9 cellular contexts compared by ENCODE assay signal in genomic region chr15:41423979-41424659, GRCh38. TPM values are rescaled to one million over a fixed set of nuclear protein-coding genes. Genes with fewer than 3 reads are reported as not detected.
A peak's percentile ranks its signal among the peaks of the same experiment; 100 is the strongest.
DNase-seq lines count a peak whose midpoint lies in the region; ATAC-seq, FAIRE-seq and TF ChIP-seq lines count a peak whose summit lies in the region.
"Had no signal": no experiment of that assay in that cellular context is flagged by ENCODE, and none has a peak within 500 bp of the region (broad histone marks: within the 10 kb centered on the region; RNA-seq: fewer than 3 reads in every experiment).

No MANE protein-coding gene starts in this region.

- 92 to 93% methylated on average over 7 of the region's 7 CpGs for WGBS in upper lobe of left lung, 2 donors
- WGBS in mesendoderm (ENCODE audit: extremely low coverage, insufficient coverage, low lambda C conversion rate), result no CpG with 5 or more reads among the region's 7 CpGs

- DNase-seq in GM12892 (ENCODE audit: insufficient read length) (peak; percentile 31), upper lobe of left lung (no peak), neural progenitor cell (ENCODE audit: low spot score) (no peak), mesendoderm (no peak)
- DNase-seq in activated CD8-positive, alpha-beta T cell treated with anti-CD3 and anti-CD28 coated beads for 36 hours, result no peak
- DNase-seq: cortex of kidney had no signal

- H3K9me3 Mint-ChIP-seq in activated CD8-positive, alpha-beta T cell treated with anti-CD3 and anti-CD28 coated beads for 36 hours, result no peaks in the 10 kb centered on the region
- peaks cover 2% of the 10 kb centered on the region for H3K9me3 Mint-ChIP-seq in neural progenitor cell

- no peak overlapping the region for H4K8ac ChIP-seq in mesendoderm (ENCODE audit: low read depth, low read length)

- H3K4me2 ChIP-seq in neural progenitor cell (no peak overlapping the region), mesendoderm (ENCODE audit: low read length) (no peak overlapping the region)

- H2BK15ac ChIP-seq in mesendoderm (replicated peaks; ENCODE audit: low read depth), result no peak overlapping the region

- H3K4me3 Mint-ChIP-seq in activated CD8-positive, alpha-beta T cell treated with anti-CD3 and anti-CD28 coated beads for 36 hours, result peak overlapping the region; percentile 1
- no peak overlapping the region for H3K4me3 Mint-ChIP-seq in neural progenitor cell

- no peak overlapping the region for H3K56ac ChIP-seq in mesendoderm (ENCODE audit: low read length)

- peaks cover 0 to 20% (median 0%) of the 10 kb centered on the region in 4 donors for H3K4me1 ChIP-seq in upper lobe of left lung
- H3K4me1 ChIP-seq in neural progenitor cell, result no peaks in the 10 kb centered on the region
- no peaks in the 10 kb centered on the region for H3K4me1 ChIP-seq in mesendoderm (ENCODE audit: control insufficient read depth, low read depth, low read length)

- H3K23ac ChIP-seq in mesendoderm (ENCODE audit: low read length), result no peak overlapping the region

- H3K4me3 ChIP-seq in upper lobe of left lung (no peak overlapping the region), neural progenitor cell (no peak overlapping the region), mesendoderm (ENCODE audit: low read length) (no peak overlapping the region)

- peaks cover 2% of the 10 kb centered on the region for H3K36me3 Mint-ChIP-seq in activated CD8-positive, alpha-beta T cell treated with anti-CD3 and anti-CD28 coated beads for 36 hours (ENCODE audit: low read depth)
- peaks cover 16% of the 10 kb centered on the region for H3K36me3 Mint-ChIP-seq in neural progenitor cell

- H4K5ac ChIP-seq in mesendoderm (ENCODE audit: low read length), result no peak overlapping the region

- H3K27ac ChIP-seq in upper lobe of left lung (no peak overlapping the region), neural progenitor cell (no peak overlapping the region), mesendoderm (ENCODE audit: low read depth, low read length) (no peak overlapping the region)

- peaks cover 96% of the 10 kb centered on the region for H3K79me2 ChIP-seq in neural progenitor cell (ENCODE audit: low read depth)
- H3K79me2 ChIP-seq in mesendoderm (ENCODE audit: control insufficient read depth, insufficient read depth, low read length), result peaks cover 38% of the 10 kb centered on the region

- no peak for TF ChIP-seq CTCF in activated CD8-positive, alpha-beta T cell treated with anti-CD3 and anti-CD28 coated beads for 36 hours (IDR thresholded peaks at IDR 0.05)
- no peak for TF ChIP-seq CTCF in upper lobe of left lung (IDR thresholded peaks at IDR 0.05)
- no peak for TF ChIP-seq CTCF in neural progenitor cell (IDR thresholded peaks at IDR 0.05)

- intact Hi-C loops in activated CD8-positive, alpha-beta T cell treated with anti-CD3 and anti-CD28 coated beads for 36 hours (cut with micrococcal nuclease), result no loop called here

- H3K9me3 ChIP-seq in upper lobe of left lung, result no peaks in the 10 kb centered on the region
- no peaks in the 10 kb centered on the region for H3K9me3 ChIP-seq in neural progenitor cell (ENCODE audit: low read depth)

- no peak overlapping the region for H2AK5ac ChIP-seq in mesendoderm (ENCODE audit: low read length)

- H3K9ac ChIP-seq in neural progenitor cell (no peak overlapping the region), mesendoderm (ENCODE audit: low read length) (no peak overlapping the region)

- H3K27me3 Mint-ChIP-seq in activated CD8-positive, alpha-beta T cell treated with anti-CD3 and anti-CD28 coated beads for 36 hours, result no peaks in the 10 kb centered on the region
- H3K27me3 Mint-ChIP-seq in neural progenitor cell (ENCODE audit: insufficient read depth, low read depth), result peaks cover 2% of the 10 kb centered on the region

- FAIRE-seq in GM12892 (lab: Jason Lieb, UNC), result peak; percentile 90

- TF ChIP-seq POLR2A in GM12892 (IDR thresholded peaks at IDR 0.05; ENCODE audit: low read depth, low read length), result no peak
- TF ChIP-seq POLR2A in upper lobe of left lung (IDR thresholded peaks at IDR 0.05), result no peak

- H3K79me1 ChIP-seq in mesendoderm (ENCODE audit: low read length), result peaks cover 13% of the 10 kb centered on the region

- CTCF ChIA-PET in activated CD8-positive, alpha-beta T cell treated with anti-CD3 and anti-CD28 coated beads for 36 hours (lab: Charles Lee), result no interaction called here

- no peak overlapping the region for H3K4ac ChIP-seq in mesendoderm (ENCODE audit: low read depth, low read length)

- TF ChIP-seq EP300 in upper lobe of left lung (IDR thresholded peaks at IDR 0.05), result no peak

- peak overlapping the region; percentile 67 for H3K27ac Mint-ChIP-seq in activated CD8-positive, alpha-beta T cell treated with anti-CD3 and anti-CD28 coated beads for 36 hours
- no peak overlapping the region for H3K27ac Mint-ChIP-seq in neural progenitor cell

- H3K4me1 Mint-ChIP-seq in activated CD8-positive, alpha-beta T cell treated with anti-CD3 and anti-CD28 coated beads for 36 hours (ENCODE audit: low read depth), result peaks cover 26% of the 10 kb centered on the region
- H3K4me1 Mint-ChIP-seq in neural progenitor cell, result peaks cover 3% of the 10 kb centered on the region

- no peaks in the 10 kb centered on the region for H3K36me3 ChIP-seq in upper lobe of left lung
- no peaks in the 10 kb centered on the region for H3K36me3 ChIP-seq in neural progenitor cell
- H3K36me3 ChIP-seq in mesendoderm (ENCODE audit: control insufficient read depth, insufficient read depth, low read length), result no peaks in the 10 kb centered on the region

- ATAC-seq in GM19395 (IDR thresholded peaks at IDR 0.05; ENCODE audit: unreplicated experiment), result peak; percentile 89
- peak; percentile 85 for ATAC-seq in HG03066 (IDR thresholded peaks at IDR 0.05; ENCODE audit: low read depth, unreplicated experiment)
- peak; percentile 89 for ATAC-seq in activated CD8-positive, alpha-beta T cell treated with anti-CD3 and anti-CD28 coated beads for 36 hours
- no peak for ATAC-seq in upper lobe of left lung (ENCODE audit: low FRiP score in 2 of 2)
- no peak for ATAC-seq in HG03439 (IDR thresholded peaks at IDR 0.05; ENCODE audit: unreplicated experiment)

- H3K18ac ChIP-seq in mesendoderm (ENCODE audit: low read length), result no peak overlapping the region

- H3K27me3 ChIP-seq in upper lobe of left lung (no peaks in the 10 kb centered on the region), neural progenitor cell (no peaks in the 10 kb centered on the region), mesendoderm (ENCODE audit: insufficient read depth, low read length, poor library complexity) (no peaks in the 10 kb centered on the region)

- H2BK120ac ChIP-seq in mesendoderm (ENCODE audit: low read depth, low read length), result no peak overlapping the region

- peaks cover 69% of the 10 kb centered on the region for H4K20me1 ChIP-seq in neural progenitor cell (ENCODE audit: low read depth)

- H3F3A ChIP-seq in neural progenitor cell (ENCODE audit: low read depth), result no peaks in the 10 kb centered on the region

- POLR2A ChIA-PET in activated CD8-positive, alpha-beta T cell treated with anti-CD3 and anti-CD28 coated beads for 36 hours (lab: Charles Lee), result no interaction called here

- H2BK5ac ChIP-seq in mesendoderm (ENCODE audit: low read length), result no peak overlapping the region

- no peak overlapping the region for H2AFZ ChIP-seq in neural progenitor cell (replicated peaks)

RNA-seq across cellular contexts. Expression of gene RTF1, which starts 7.2 kb away (rescaled TPM):
- polyA plus RNA-seq in GM12892 (2012; ENCODE audit: missing spikeins), result 28.6 TPM
- 10 to 100 TPM; 26.8 to 30.0 TPM for total RNA-seq in activated CD8-positive, alpha-beta T cell treated with anti-CD3 and anti-CD28 coated beads for 36 hours
- total RNA-seq in upper lobe of left lung (10 to 100 TPM; 22.6 to 58.1 (median 27.2) TPM), neural progenitor cell (ENCODE audit: low replicate concordance) (49.7 and 73.8 TPM in 2 replicates)
- polyA plus RNA-seq in mesendoderm (2013, experiment 1 of 2), result 46.5 TPM
- 48.1 TPM for polyA plus RNA-seq in mesendoderm (2013, experiment 2 of 2)

RNA-seq across cellular contexts. Expression of gene NDUFAF1, which starts 21.8 kb away (rescaled TPM):
- 20.6 TPM for polyA plus RNA-seq in GM12892 (2012; ENCODE audit: missing spikeins)
- total RNA-seq in activated CD8-positive, alpha-beta T cell treated with anti-CD3 and anti-CD28 coated beads for 36 hours, result 10 to 100 TPM; 17.7 to 19.2 TPM
- total RNA-seq in upper lobe of left lung (10 to 100 TPM in 5 of 6 donors, 1 to 10 TPM in 1; 8.3 to 25.1 (median 14.0) TPM), neural progenitor cell (ENCODE audit: low replicate concordance) (20.6 and 27.6 TPM in 2 replicates)
- polyA plus RNA-seq in mesendoderm (2013, experiment 1 of 2), result 10.8 TPM
- polyA plus RNA-seq in mesendoderm (2013, experiment 2 of 2), result 10.3 TPM

Comparison
In these comparisons a context has a peak if more than half of its experiments do, and no peak if none do; other contexts are left out.
1. ATAC-seq: peak in GM19395 (single experiment), HG03066 (single experiment) and activated CD8-positive, alpha-beta T cell treated with anti-CD3 and anti-CD28 coated beads for 36 hours (single experiment); none in upper lobe of left lung (0 of 2) and HG03439 (single experiment).